Comparison of ENCODE assay signal across 1 cellular context in the genomic region with DNA sequence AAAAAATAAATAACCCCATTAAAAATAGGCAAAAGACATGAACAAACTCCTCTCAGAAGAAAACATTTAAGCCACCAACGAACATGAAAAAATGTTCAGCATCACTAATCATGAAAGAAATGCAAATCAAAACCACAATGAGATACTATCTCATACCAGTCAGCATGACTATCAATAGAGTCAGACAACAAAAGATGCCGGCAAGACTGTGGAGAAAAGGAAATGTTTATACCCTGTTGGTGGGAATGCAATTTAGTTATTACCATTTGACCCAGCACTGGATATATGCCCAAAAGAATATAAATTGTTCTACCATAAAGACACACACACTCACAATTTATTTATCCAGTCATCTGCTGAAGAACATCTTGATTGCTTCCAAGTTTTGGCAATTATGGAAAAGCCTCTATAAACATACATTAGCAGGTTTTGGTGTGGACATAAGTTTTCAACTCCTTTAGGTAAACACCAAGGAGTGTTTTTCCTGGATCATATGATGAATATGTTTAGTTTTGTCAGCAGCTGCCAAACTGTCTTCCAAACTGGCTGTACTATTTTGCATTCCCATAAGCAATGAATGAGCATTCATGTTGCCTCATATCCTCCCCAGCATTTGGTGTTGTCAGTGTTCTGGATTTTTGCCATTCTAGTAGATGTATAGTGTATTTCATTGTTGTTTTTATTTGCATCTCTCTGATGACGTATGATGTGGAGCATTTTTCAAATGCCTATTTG.
A peak's percentile ranks its signal among the peaks of the same experiment; 100 is the strongest.
TF ChIP-seq lines count a peak whose summit lies in the region.

No MANE protein-coding gene starts in this region.

TF ChIP-seq in GM12878, 131 proteins besides CTCF, POLR2A, EP300 and RAD21:
- 0 out of 2 replicates have a peak, but pooled peaks have one; percentile 10 for TF ChIP-seq RUNX3 (IDR thresholded peaks at IDR 0.05; ENCODE audit: low read length)
- no peak for TF ChIP-seq ZSCAN29 (IDR thresholded peaks at IDR 0.05)
- no peak for TF ChIP-seq RAD51 (IDR thresholded peaks at IDR 0.05)
- no peak for TF ChIP-seq TCF12 (IDR thresholded peaks at IDR 0.05; ENCODE audit: low read depth, low read length)
- no peak for TF ChIP-seq ZNF274 (IDR thresholded peaks at IDR 0.05; ENCODE audit: insufficient read depth, insufficient read length)
